ENCODE assay signal across 14 cellular contexts in the genomic region with DNA sequence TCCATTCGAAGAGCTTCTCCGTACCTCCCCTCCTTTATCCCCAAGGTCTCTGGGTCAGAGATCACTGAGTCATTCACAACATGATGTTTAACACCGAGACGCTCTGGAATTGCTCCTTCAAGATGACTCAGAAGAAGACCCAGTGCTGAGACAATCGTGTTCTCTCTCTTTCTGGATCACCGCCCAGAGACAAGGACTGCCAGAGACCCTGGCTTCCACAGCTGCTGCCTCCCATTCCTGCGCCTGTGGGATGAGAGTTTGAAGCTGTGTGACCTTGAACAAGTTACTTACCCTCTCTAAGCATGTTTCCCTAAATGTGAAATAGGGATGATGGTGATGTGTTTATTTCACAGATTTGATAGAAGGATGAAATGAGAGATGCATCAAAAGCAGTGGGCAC. TPM values are rescaled to one million over a fixed set of nuclear protein-coding genes. Genes with fewer than 3 reads are reported as not detected.
"Had no signal": no experiment of that assay in that cellular context is flagged by ENCODE, and none has a peak within 500 bp of the region (broad histone marks: within the 10 kb centered on the region; RNA-seq: fewer than 3 reads in every experiment).

No MANE protein-coding gene starts in this region.

RNA-seq across cellular contexts. Expression of a gene that starts 38.8 kb away (rescaled TPM):
- total RNA-seq: activated CD4-positive, alpha-beta memory T cell treated with anti-CD3 and anti-CD28 coated beads for 36 hours; activated CD4-positive, alpha-beta T cell treated with anti-CD3 and anti-CD28 coated beads for 36 hours; activated CD8-positive, alpha-beta memory T cell treated with anti-CD3 and anti-CD28 coated beads, Interleukin-2, amount 10 ng/mL, durations not matched to agents 7 days and 5 days; activated naive CD4-positive, alpha-beta T cell treated with anti-CD3 and anti-CD28 coated beads for 36 hours; activated T-helper 2 cell treated with anti-CD3 and anti-CD28 coated beads, Interferon-gamma antibody, Interleukin-2, Interleukin-4, amounts not matched to agents 10 μg/mL and 5 μg/mL and 100 μg/mL, durations not matched to agents 14 hours and 24 hours and 36 hours; body of pancreas; glomerular endothelial cell; lower leg skin; occipital lobe; progenitor cell of endocrine pancreas; right cardiac atrium; spleen; suprapubic skin; T-helper 1 cell treated with Interleukin-12 subunit alpha and Interleukin-12 subunit beta and Interleukin-4 antibody, amounts not matched to agents 30 ng/mL and 1 ng/mL, for 36 hours had no signal
- polyA plus RNA-seq: right cardiac atrium, spleen had no signal
